In genomic region chr12:121740847-121741246, GRCh38 we compare ENCODE assay signal across 22 cellular contexts. TPM values are rescaled to one million over a fixed set of nuclear protein-coding genes. Genes with fewer than 3 reads are reported as not detected.
DNase-seq lines count a peak whose midpoint lies in the region; ATAC-seq and TF ChIP-seq lines count a peak whose summit lies in the region.
"Had no signal": no experiment of that assay in that cellular context is flagged by ENCODE, and none has a peak within 500 bp of the region (broad histone marks: within the 10 kb centered on the region; RNA-seq: fewer than 3 reads in every experiment).

No MANE protein-coding gene starts in this region.

- H3K36me3 Mint-ChIP-seq in glutamatergic neuron (ENCODE audit: unreplicated experiment), result no peaks in the 10 kb centered on the region
- H3K36me3 Mint-ChIP-seq: CD14-positive monocyte had no signal

- H3K36me3 ChIP-seq in SK-N-MC (ENCODE audit: insufficient read depth, low read length), result no peaks in the 10 kb centered on the region

- peaks cover 3% of the 10 kb centered on the region for H3K27me3 Mint-ChIP-seq in glutamatergic neuron (ENCODE audit: unreplicated experiment)

- no peak for TF ChIP-seq CTCF in glutamatergic neuron (IDR thresholded peaks at IDR 0.05; ENCODE audit: partially characterized antibody, unreplicated experiment)

- DNase-seq in NCI-H2171 treated with DMSO at 0.1 percent for 48 hours (lab: John Stamatoyannopoulos, UW), result peak; percentile 26
- no peak for DNase-seq in NCI-H2171 (lab: John Stamatoyannopoulos, UW)
- peak; percentile 20 for DNase-seq in SK-N-MC (ENCODE audit: low read depth, low spot score)
- DNase-seq in glutamatergic neuron, result no peak
- DNase-seq in superior temporal gyrus (ENCODE audit: extremely low spot score), result peak; percentile 53
- DNase-seq in DMS153 treated with DMSO at 0.1 percent for 48 hours (lab: John Stamatoyannopoulos, UW; ENCODE audit: unreplicated experiment), result no peak
- DNase-seq: 8988T, DMS79, NCI-H1105, NCI-H146, NCI-H2081, NCI-H526 treated with DMSO at 0.1 percent for 48 hours, PC-3, RPMI8226, SHP77, SW 1271, T-helper 2 cell had no signal

- H3K27ac ChIP-seq in SK-N-MC, result peak overlapping the region; percentile 53
- H3K27ac ChIP-seq: HL-60, KMS-11 had no signal

- peak overlapping the region; percentile 68 for H3K27ac Mint-ChIP-seq in glutamatergic neuron (ENCODE audit: unreplicated experiment)

- no peak overlapping the region for H3K9ac ChIP-seq in SK-N-MC (ENCODE audit: insufficient read length)
- H3K9ac ChIP-seq: KMS-11 had no signal

- H3K4me3 Mint-ChIP-seq in glutamatergic neuron (ENCODE audit: unreplicated experiment), result no peak overlapping the region
- H3K4me3 Mint-ChIP-seq: CD14-positive monocyte had no signal

- H3K9me3 Mint-ChIP-seq in glutamatergic neuron (ENCODE audit: unreplicated experiment), result peaks cover 2% of the 10 kb centered on the region
- H3K9me3 Mint-ChIP-seq: CD14-positive monocyte had no signal

- H3K4me3 ChIP-seq in SK-N-MC, result peak overlapping the region; percentile 40

- peaks cover 18% of the 10 kb centered on the region for H3K4me1 Mint-ChIP-seq in glutamatergic neuron (ENCODE audit: low read depth, unreplicated experiment)

- no peaks in the 10 kb centered on the region for H3K9me3 ChIP-seq in SK-N-MC (ENCODE audit: low read depth, low read length)

- ATAC-seq in HG02938 (IDR thresholded peaks at IDR 0.05; ENCODE audit: unreplicated experiment) (no peak), HG02885 (IDR thresholded peaks at IDR 0.05; ENCODE audit: poor library complexity, unreplicated experiment) (no peak)
- ATAC-seq: PC-3 had no signal

RNA-seq across cellular contexts. Expression of gene TMEM120B, which starts 28.3 kb away (rescaled TPM):
- 205 TPM for total RNA-seq in glutamatergic neuron (ENCODE audit: unreplicated experiment)

RNA-seq across cellular contexts. Expression of gene RHOF, which starts 52.6 kb away (rescaled TPM):
- total RNA-seq in glutamatergic neuron (ENCODE audit: unreplicated experiment), result 31.1 TPM

Comparison
In these comparisons a context has a peak if more than half of its experiments do, and no peak if none do; other contexts are left out.
1. DNase-seq: peak in NCI-H2171 treated with DMSO at 0.1 percent for 48 hours (single experiment), SK-N-MC (single experiment) and superior temporal gyrus (single experiment); none in NCI-H2171 (single experiment), glutamatergic neuron (single experiment) and DMS153 treated with DMSO at 0.1 percent for 48 hours (single experiment).